ENCODE assay signal across 26 cellular contexts in genomic region chr18:78742346-78742745, GRCh38.
"Had no signal": no experiment of that assay in that cellular context is flagged by ENCODE, and none has a peak within 500 bp of the region (broad histone marks: within the 10 kb centered on the region; RNA-seq: fewer than 3 reads in every experiment).

No MANE protein-coding gene starts in this region.

- H3K4me3 Mint-ChIP-seq: activated CD8-positive, alpha-beta memory T cell treated with anti-CD3 and anti-CD28 coated beads, Interleukin-2, amount 10 ng/mL, durations not matched to agents 7 days and 5 days; activated CD8-positive, alpha-beta T cell treated with anti-CD3 and anti-CD28 coated beads, Interleukin-2, amount 10 ng/mL, durations not matched to agents 7 days and 5 days; activated naive CD4-positive, alpha-beta T cell treated with anti-CD3 and anti-CD28 coated beads, Interleukin-2, amount 50 U/mL, for 24 hours; activated T-helper 1 cell treated with anti-CD3 and anti-CD28 coated beads, Interleukin-12 subunit alpha, Interleukin-12 subunit beta, Interleukin-2, Interleukin-4 antibody, amounts not matched to agents 30 ng/mL and 10 ng/mL and 1 ng/mL, durations not matched to agents 14 hours and 24 hours and 36 hours; central memory CD8-positive, alpha-beta T cell; naive thymus-derived CD4-positive, alpha-beta T cell; stimulated activated naive CD8-positive, alpha-beta T cell treated with anti-CD3 and anti-CD28 coated beads, Interleukin-15, amount 100 ng/mL, for 72 hours; T-helper 17 cell had no signal

- H3K36me3 ChIP-seq: esophagus squamous epithelium, right atrium auricular region, thyroid gland, upper lobe of left lung had no signal

- H3K9me3 Mint-ChIP-seq: activated naive CD4-positive, alpha-beta T cell treated with anti-CD3 and anti-CD28 coated beads, Interleukin-2, amount 50 U/mL, for 24 hours; activated T-helper 1 cell treated with anti-CD3 and anti-CD28 coated beads, Interleukin-12 subunit alpha, Interleukin-12 subunit beta, Interleukin-2, Interleukin-4 antibody, amounts not matched to agents 30 ng/mL and 10 ng/mL and 1 ng/mL, durations not matched to agents 14 hours and 24 hours and 36 hours; central memory CD8-positive, alpha-beta T cell had no signal

- H2AFZ ChIP-seq: parathyroid adenoma had no signal

- H3K9me3 ChIP-seq: esophagus squamous epithelium, right atrium auricular region, thyroid gland, upper lobe of left lung had no signal

- H3K27ac ChIP-seq: epithelial cell of prostate, esophagus squamous epithelium, parathyroid adenoma, right atrium auricular region, thyroid gland, upper lobe of left lung had no signal

- H3K27me3 ChIP-seq: right atrium auricular region, thyroid gland, upper lobe of left lung had no signal

- H3K36me3 Mint-ChIP-seq: activated CD8-positive, alpha-beta memory T cell treated with anti-CD3 and anti-CD28 coated beads, Interleukin-2, amount 10 ng/mL, durations not matched to agents 7 days and 5 days; activated naive CD4-positive, alpha-beta T cell treated with anti-CD3 and anti-CD28 coated beads, Interleukin-2, amount 50 U/mL, for 24 hours; naive thymus-derived CD4-positive, alpha-beta T cell had no signal

- DNase-seq: activated CD4-positive, alpha-beta T cell treated with anti-CD3 and anti-CD28 coated beads for 1 hour; activated CD8-positive, alpha-beta memory T cell treated with anti-CD3 and anti-CD28 coated beads, Interleukin-2, amount 10 ng/mL, durations not matched to agents 7 days and 5 days; activated CD8-positive, alpha-beta T cell treated with anti-CD3 and anti-CD28 coated beads, Interleukin-2, amount 10 ng/mL, durations not matched to agents 7 days and 5 days; activated gamma-delta T cell treated with Interleukin-2 at 50 U/mL for 16 hours; activated T-cell treated with anti-CD3 and anti-CD28 coated beads for 4 hours; anterior cingulate cortex; dermis blood vessel endothelial cell; effector CD4-positive, alpha-beta T cell; esophagus squamous epithelium; foreskin melanocyte; midbrain; naive thymus-derived CD4-positive, alpha-beta T cell; nucleus accumbens; stimulated activated CD4-positive, alpha-beta T cell treated with anti-CD3 and anti-CD28 coated beads, Interleukin-4, amount 100 ng/mL, for 1 hour; stimulated activated naive CD8-positive, alpha-beta T cell treated with anti-CD3 and anti-CD28 coated beads, Interleukin-15, amount 100 ng/mL, for 72 hours; T-helper 17 cell; T1000; thyroid gland had no signal

- ATAC-seq: activated CD8-positive, alpha-beta memory T cell treated with anti-CD3 and anti-CD28 coated beads, Interleukin-2, amount 10 ng/mL, durations not matched to agents 7 days and 5 days; activated CD8-positive, alpha-beta T cell treated with anti-CD3 and anti-CD28 coated beads, Interleukin-2, amount 10 ng/mL, durations not matched to agents 7 days and 5 days; naive thymus-derived CD4-positive, alpha-beta T cell; SK-N-SH treated with all-trans-retinoic acid at 6 μM for 48 hours; stimulated activated naive CD8-positive, alpha-beta T cell treated with anti-CD3 and anti-CD28 coated beads, Interleukin-15, amount 100 ng/mL, for 72 hours; T-helper 17 cell had no signal

- H3K4me1 Mint-ChIP-seq: activated CD8-positive, alpha-beta memory T cell treated with anti-CD3 and anti-CD28 coated beads, Interleukin-2, amount 10 ng/mL, durations not matched to agents 7 days and 5 days; activated naive CD4-positive, alpha-beta T cell treated with anti-CD3 and anti-CD28 coated beads, Interleukin-2, amount 50 U/mL, for 24 hours; central memory CD8-positive, alpha-beta T cell; naive thymus-derived CD4-positive, alpha-beta T cell; stimulated activated naive CD8-positive, alpha-beta T cell treated with anti-CD3 and anti-CD28 coated beads, Interleukin-15, amount 100 ng/mL, for 72 hours had no signal

- H3K9ac ChIP-seq: parathyroid adenoma had no signal

- H3K4me1 ChIP-seq: esophagus squamous epithelium, parathyroid adenoma, right atrium auricular region, upper lobe of left lung had no signal

- H3K27me3 Mint-ChIP-seq: activated CD8-positive, alpha-beta memory T cell treated with anti-CD3 and anti-CD28 coated beads, Interleukin-2, amount 10 ng/mL, durations not matched to agents 7 days and 5 days had no signal

- H3K4me3 ChIP-seq: esophagus squamous epithelium, right atrium auricular region, thyroid gland, upper lobe of left lung had no signal

- H3K27ac Mint-ChIP-seq: activated CD8-positive, alpha-beta memory T cell treated with anti-CD3 and anti-CD28 coated beads, Interleukin-2, amount 10 ng/mL, durations not matched to agents 7 days and 5 days; activated CD8-positive, alpha-beta T cell treated with anti-CD3 and anti-CD28 coated beads, Interleukin-2, amount 10 ng/mL, durations not matched to agents 7 days and 5 days; activated naive CD4-positive, alpha-beta T cell treated with anti-CD3 and anti-CD28 coated beads, Interleukin-2, amount 50 U/mL, for 24 hours; activated T-helper 1 cell treated with anti-CD3 and anti-CD28 coated beads, Interleukin-12 subunit alpha, Interleukin-12 subunit beta, Interleukin-2, Interleukin-4 antibody, amounts not matched to agents 30 ng/mL and 10 ng/mL and 1 ng/mL, durations not matched to agents 14 hours and 24 hours and 36 hours; naive thymus-derived CD4-positive, alpha-beta T cell; T-helper 17 cell had no signal
